6 cellular contexts compared by ENCODE assay signal in genomic region chr1:21770602-21771001, GRCh38. TPM values are rescaled to one million over a fixed set of nuclear protein-coding genes. Genes with fewer than 3 reads are reported as not detected.
"Had no signal": no experiment of that assay in that cellular context is flagged by ENCODE, and none has a peak within 500 bp of the region (broad histone marks: within the 10 kb centered on the region; RNA-seq: fewer than 3 reads in every experiment).

No MANE protein-coding gene starts in this region.

RNA-seq across cellular contexts. Expression of gene LDLRAD2, which starts 41.5 kb away (rescaled TPM):
- total RNA-seq: activated CD8-positive, alpha-beta memory T cell treated with anti-CD3 and anti-CD28 coated beads for 36 hours; activated CD8-positive, alpha-beta memory T cell treated with anti-CD3 and anti-CD28 coated beads, Interleukin-2, amount 10 ng/mL, durations not matched to agents 7 days and 5 days; activated naive CD4-positive, alpha-beta T cell treated with anti-CD3 and anti-CD28 coated beads for 36 hours; activated T-helper 1 cell treated with anti-CD3 and anti-CD28 coated beads, Interleukin-12 subunit alpha, Interleukin-12 subunit beta, Interleukin-2, Interleukin-4 antibody, amounts not matched to agents 30 ng/mL and 10 ng/mL and 1 ng/mL, durations not matched to agents 14 hours and 24 hours and 36 hours; activated T-helper 2 cell treated with anti-CD3 and anti-CD28 coated beads, Interferon-gamma antibody, Interleukin-2, Interleukin-4, amounts not matched to agents 10 μg/mL and 5 μg/mL and 100 μg/mL, durations not matched to agents 14 hours and 24 hours and 36 hours; frontal cortex had no signal
